28 cellular contexts compared by ENCODE assay signal in genomic region chr13:97834255-97834654, GRCh38.
DNase-seq lines count a peak whose midpoint lies in the region; ATAC-seq and TF ChIP-seq lines count a peak whose summit lies in the region.
"Had no signal": no experiment of that assay in that cellular context is flagged by ENCODE, and none has a peak within 500 bp of the region (broad histone marks: within the 10 kb centered on the region; RNA-seq: fewer than 3 reads in every experiment).

No MANE protein-coding gene starts in this region.

- no peak for DNase-seq in AG09309 (ENCODE audit: low read depth)
- DNase-seq in NCI-H69 (lab: John Stamatoyannopoulos, UW): peak; percentile 21
- no peak for DNase-seq in activated naive CD4-positive, alpha-beta T cell treated with Interleukin-2 at 50 U/mL for 16 hours
- no peak for DNase-seq in gastrocnemius medialis
- DNase-seq: activated CD4-positive, alpha-beta T cell treated with anti-CD3 and anti-CD28 coated beads for 48 hours; activated CD8-positive, alpha-beta memory T cell treated with anti-CD3 and anti-CD28 coated beads for 24 hours; activated effector memory CD4-positive, alpha-beta T cell treated with anti-CD3 and anti-CD28 coated beads, Interleukin-2, amount 50 U/mL, for 16 hours; activated naive CD8-positive, alpha-beta T cell treated with anti-CD3 and anti-CD28 coated beads, Interleukin-2, amount 10 ng/mL, durations not matched to agents 7 days and 5 days; COR-L47; dermis blood vessel endothelial cell; GM23248; hypothalamus; immature natural killer cell; Karpas-422; left colon; mesenchymal stem cell; NCI-H187 treated with DMSO at 0.1 percent for 48 hours; NCI-H226; sigmoid colon; stimulated activated CD4-positive, alpha-beta T cell treated with anti-CD3 and anti-CD28 coated beads, Interleukin-4, amount 100 ng/mL, for 4 hours; stimulated activated naive B cell treated with anti-CD40 and anti-IgM and Interleukin-4, amounts not matched to agents 10 μg/mL and 1 μg/mL and 100 μg/mL, for 72 hours; upper lobe of left lung had no signal

- ATAC-seq in gastrocnemius medialis (no peak), GM21447 (IDR thresholded peaks at IDR 0.05; ENCODE audit: unreplicated experiment) (no peak), GM18909 (IDR thresholded peaks at IDR 0.05; ENCODE audit: poor library complexity, unreplicated experiment) (no peak)
- ATAC-seq: left colon; stimulated activated naive B cell treated with anti-CD40 and anti-IgM and Interleukin-4, amounts not matched to agents 10 μg/mL and 1 μg/mL and 100 μg/mL, for 72 hours had no signal

- no peaks in the 10 kb centered on the region for H3K36me3 ChIP-seq in gastrocnemius medialis
- H3K36me3 ChIP-seq: BLaER1, sigmoid colon, SJSA1, upper lobe of left lung had no signal

- no peak for TF ChIP-seq POLR2A in gastrocnemius medialis (IDR thresholded peaks at IDR 0.05)

- H3K27ac ChIP-seq in VCaP: no peak overlapping the region
- H3K27ac ChIP-seq in gastrocnemius medialis: no peak overlapping the region
- H3K27ac ChIP-seq: BLaER1, GM23248, sigmoid colon, SJSA1, upper lobe of left lung had no signal

- H3K9me3 ChIP-seq in gastrocnemius medialis: no peaks in the 10 kb centered on the region
- H3K9me3 ChIP-seq: BLaER1, sigmoid colon, SJSA1 had no signal

- no peak for TF ChIP-seq EP300 in Ishikawa (IDR thresholded peaks at IDR 0.05; ENCODE audit: borderline replicate concordance)

- TF ChIP-seq CTCF in AG09309 (IDR thresholded peaks at IDR 0.05; ENCODE audit: control insufficient read depth, insufficient read depth, low read depth, low read length, missing control alignments): peak; percentile 2
- TF ChIP-seq CTCF in VCaP (conservative IDR thresholded peaks at IDR 0.05): peak; percentile 60
- TF ChIP-seq CTCF in gastrocnemius medialis (IDR thresholded peaks at IDR 0.05 in 4 of 5, conservative IDR thresholded peaks at IDR 0.05 in 1 of 5): no peak

- 0 out of 2 replicates have a peak, but pooled peaks have one; percentile 2 for TF ChIP-seq RAD21 in Ishikawa (IDR thresholded peaks at IDR 0.05; ENCODE audit: low read depth)

- H3K27me3 ChIP-seq in gastrocnemius medialis: no peaks in the 10 kb centered on the region
- H3K27me3 ChIP-seq: BLaER1, sigmoid colon, upper lobe of left lung had no signal

- H3K4me3 ChIP-seq in AG09309 (ENCODE audit: control insufficient read depth, low read depth, low read length) (no peak overlapping the region), gastrocnemius medialis (no peak overlapping the region)
- H3K4me3 ChIP-seq: BLaER1, GM23248, sigmoid colon, SJSA1, upper lobe of left lung had no signal

- in situ Hi-C loops in gastrocnemius medialis (cut with MboI; ENCODE audit: low sequenced_read_pairs in 4 of 4): no loop called here

- intact Hi-C loops in gastrocnemius medialis (cut with DNase I; ENCODE audit: low total_unique reads): no loop called here

- no peaks in the 10 kb centered on the region for H3K4me1 ChIP-seq in gastrocnemius medialis
- H3K4me1 ChIP-seq: BLaER1, sigmoid colon, SJSA1, upper lobe of left lung had no signal

TF ChIP-seq in Ishikawa, 13 proteins besides CTCF, POLR2A, EP300 and RAD21:
- TF ChIP-seq TAF1 (IDR thresholded peaks at IDR 0.05; ENCODE audit: low read depth) (no peak), CEBPB (IDR thresholded peaks at IDR 0.05) (no peak), ZBTB7A (IDR thresholded peaks at IDR 0.05; ENCODE audit: low read depth) (no peak), TCF12 (IDR thresholded peaks at IDR 0.05; ENCODE audit: low read depth) (no peak), MAX (IDR thresholded peaks at IDR 0.05) (no peak), TEAD4 (IDR thresholded peaks at IDR 0.05) (no peak), FOXM1 (IDR thresholded peaks at IDR 0.05; ENCODE audit: borderline replicate concordance, low read depth) (no peak), NFIC (IDR thresholded peaks at IDR 0.05) (no peak), REST (IDR thresholded peaks at IDR 0.05; ENCODE audit: low read depth) (no peak), YY1 (IDR thresholded peaks at IDR 0.05; ENCODE audit: low read depth) (no peak), EGR1 (IDR thresholded peaks at IDR 0.05) (no peak), CREB1 (IDR thresholded peaks at IDR 0.05; ENCODE audit: low read depth) (no peak), USF1 (IDR thresholded peaks at IDR 0.05) (no peak)

Comparison
In these comparisons a context has a peak if more than half of its experiments do, and no peak if none do; other contexts are left out.
1. CTCF ChIP-seq: peak in AG09309 (single experiment) and VCaP (single experiment); none in gastrocnemius medialis (0 of 5).